Comparison of ENCODE assay signal across 1 cellular context in genomic region chr16:51629602-51630001, GRCh38.
A peak's percentile ranks its signal among the peaks of the same experiment; 100 is the strongest.
TF ChIP-seq lines count a peak whose summit lies in the region.

No MANE protein-coding gene starts in this region.

TF ChIP-seq in HEK293, 187 proteins besides CTCF, POLR2A, EP300 and RAD21 (continued from another document and continues in another):
- TF ChIP-seq KLF10 (tag by site-specific recombination; IDR thresholded peaks at IDR 0.05) (no peak), ZNF398 (tag by site-specific recombination; IDR thresholded peaks at IDR 0.05) (no peak), ZNF830 (tag by site-specific recombination; IDR thresholded peaks at IDR 0.05; ENCODE audit: low read depth) (no peak), ZNF76 (tag by site-specific recombination; IDR thresholded peaks at IDR 0.05; ENCODE audit: borderline replicate concordance, low read depth) (no peak), PRDM6 (tag by site-specific recombination; IDR thresholded peaks at IDR 0.05) (peak; percentile 89), ZNF138 (tag by site-specific recombination; IDR thresholded peaks at IDR 0.05; ENCODE audit: borderline replicate concordance) (no peak), BCL6B (tag by site-specific recombination; IDR thresholded peaks at IDR 0.05) (0 out of 2 replicates have a peak, but pooled peaks have one; percentile 30), ZBTB48 (tag by site-specific recombination; IDR thresholded peaks at IDR 0.05) (0 out of 2 replicates have a peak, but pooled peaks have one; percentile 14), ZNF174 (tag by site-specific recombination; IDR thresholded peaks at IDR 0.05) (no peak), PRDM4 (tag by site-specific recombination; IDR thresholded peaks at IDR 0.05) (peak; percentile 70), ZNF19 (tag by site-specific recombination; IDR thresholded peaks at IDR 0.05; ENCODE audit: low read depth) (no peak), ZNF544 (tag by site-specific recombination; IDR thresholded peaks at IDR 0.05) (no peak), ZNF133 (tag by site-specific recombination; IDR thresholded peaks at IDR 0.05) (no peak), ZNF202 (tag by site-specific recombination; IDR thresholded peaks at IDR 0.05; ENCODE audit: borderline replicate concordance) (no peak), ZNF670 (tag by site-specific recombination; IDR thresholded peaks at IDR 0.05; ENCODE audit: low read depth) (no peak), KLF9 (tag by site-specific recombination; IDR thresholded peaks at IDR 0.05; ENCODE audit: low read depth) (no peak), ZNF335 (tag by site-specific recombination; conservative IDR thresholded peaks at IDR 0.05) (peak; percentile 67), ZFP3 (tag by site-specific recombination; IDR thresholded peaks at IDR 0.05; ENCODE audit: low read depth) (no peak), ZSCAN16 (tag by site-specific recombination; IDR thresholded peaks at IDR 0.05) (no peak), ZNF548 (tag by site-specific recombination; IDR thresholded peaks at IDR 0.05) (no peak), ZNF140 (tag by site-specific recombination; IDR thresholded peaks at IDR 0.05) (no peak), ZNF521 (tag by site-specific recombination; IDR thresholded peaks at IDR 0.05) (no peak), AEBP2 (tag by site-specific recombination; IDR thresholded peaks at IDR 0.05; ENCODE audit: borderline replicate concordance) (no peak), ZNF214 (tag by site-specific recombination; IDR thresholded peaks at IDR 0.05; ENCODE audit: borderline replicate concordance) (no peak), SETDB1 (IDR thresholded peaks at IDR 0.05; ENCODE audit: insufficient read length, low read length) (no peak), TSHZ1 (tag by site-specific recombination; IDR thresholded peaks at IDR 0.05; ENCODE audit: borderline replicate concordance) (peak; percentile 92), PATZ1 (tag by site-specific recombination; IDR thresholded peaks at IDR 0.05) (no peak), ZNF621 (tag by site-specific recombination; IDR thresholded peaks at IDR 0.05) (no peak), ZBTB6 (tag by site-specific recombination; IDR thresholded peaks at IDR 0.05) (no peak), ZBTB17 (tag by site-specific recombination; IDR thresholded peaks at IDR 0.05) (no peak), ZNF639 (tag by site-specific recombination; IDR thresholded peaks at IDR 0.05) (no peak), ZBTB8A (tag by site-specific recombination; IDR thresholded peaks at IDR 0.05) (no peak), ZNF324 (tag by site-specific recombination; IDR thresholded peaks at IDR 0.05) (no peak), ZNF664 (tag by site-specific recombination; IDR thresholded peaks at IDR 0.05) (peak; percentile 19; the same call in 1 of the 2 replicates), ZNF274 (IDR thresholded peaks at IDR 0.05; ENCODE audit: low read length) (no peak), ZNF274 (tag by site-specific recombination; IDR thresholded peaks at IDR 0.05; ENCODE audit: borderline replicate concordance) (no peak), REST (tag by site-specific recombination; IDR thresholded peaks at IDR 0.05) (no peak)
